In the genomic region with DNA sequence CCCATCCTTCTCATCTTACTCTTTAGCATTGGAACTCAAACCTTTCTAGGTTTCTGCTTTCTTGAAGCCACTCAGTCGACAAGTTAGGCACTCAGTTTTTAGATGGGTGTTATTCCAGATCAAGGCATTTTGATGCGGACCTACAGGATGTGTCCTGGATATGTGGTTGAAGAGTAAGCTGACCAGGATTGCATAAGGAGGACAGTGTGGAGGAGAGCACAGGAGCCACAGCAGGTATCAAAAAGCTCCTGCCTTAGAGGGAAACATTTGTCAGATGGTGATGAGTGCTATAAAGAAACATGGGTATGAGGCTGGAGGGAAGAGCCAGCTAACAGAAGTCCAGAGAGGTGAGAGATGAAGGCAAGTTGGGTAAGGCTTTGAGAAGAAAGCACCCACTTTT, we compare ENCODE assay signal across 17 cellular contexts. TPM values are rescaled to one million over a fixed set of nuclear protein-coding genes. Genes with fewer than 3 reads are reported as not detected.
A peak's percentile ranks its signal among the peaks of the same experiment; 100 is the strongest.
DNase-seq lines count a peak whose midpoint lies in the region; ATAC-seq, FAIRE-seq and TF ChIP-seq lines count a peak whose summit lies in the region.
"Had no signal": no experiment of that assay in that cellular context is flagged by ENCODE, and none has a peak within 500 bp of the region (broad histone marks: within the 10 kb centered on the region; RNA-seq: fewer than 3 reads in every experiment).

No MANE protein-coding gene starts in this region.

- in situ Hi-C loops in K562 (cut with MboI) = no loop called here

- TF ChIP-seq RAD21 in SK-N-SH (IDR thresholded peaks at IDR 0.05; ENCODE audit: low read length) = no peak
- no peak for TF ChIP-seq RAD21 in HCT116 (IDR thresholded peaks at IDR 0.05; ENCODE audit: low read depth)
- TF ChIP-seq RAD21 in K562 (CRISPR knock-in tag; conservative IDR thresholded peaks at IDR 0.05 in 1 of 2, IDR thresholded peaks at IDR 0.05 in 1 of 2) = no peak

- DNase-seq in SK-N-SH (no peak), HCT116 (ENCODE audit: low read depth, low spot score) (no peak), K562 (ENCODE audit: extremely low read depth in 1 of 4, low spot score in 3 of 4) (no peak), osteoblast (ENCODE audit: insufficient read length, low spot score, missing footprints) (peak; percentile 74), uterus (no peak), Calu3 (no peak)
- DNase-seq: CD4-positive, alpha-beta memory T cell; DMS79 treated with DMSO at 0.1 percent for 48 hours; GF-D8; GOT3; H7 had no signal

- TF ChIP-seq EP300 in SK-N-SH (IDR thresholded peaks at IDR 0.05; ENCODE audit: borderline replicate concordance in 1 of 2, low read depth in 1 of 2, low read length in 1 of 2) (no peak), K562 (IDR thresholded peaks at IDR 0.05; ENCODE audit: low read length) (no peak)

- RAD21 ChIA-PET in HCT116 (lab: Charles Lee; ENCODE audit: low non-redundant PET in 1 of 2, low total read pairs in 2 of 2, uncharacterized antibody in 2 of 2, unreplicated experiment in 2 of 2) = no interaction called here

- H3K9me2 ChIP-seq in SK-N-SH = no peaks in the 10 kb centered on the region
- H3K9me2 ChIP-seq in HCT116 (ENCODE audit: insufficient read depth) = no peaks in the 10 kb centered on the region

- no peak overlapping the region for H3K27ac ChIP-seq in SK-N-SH (ENCODE audit: low read depth in 2 of 2, low read length in 1 of 2)
- H3K27ac ChIP-seq in HCT116 (ENCODE audit: low read depth, low read length) = no peak overlapping the region
- no peak overlapping the region for H3K27ac ChIP-seq in K562 (ENCODE audit: extremely low read depth, low read depth, low read length)
- no peak overlapping the region for H3K27ac ChIP-seq in osteoblast (ENCODE audit: low read depth, low read length)
- H3K27ac ChIP-seq in uterus = no peak overlapping the region
- H3K27ac ChIP-seq: 22Rv1, BLaER1 had no signal

- WGBS in SK-N-SH (ENCODE audit: low lambda C conversion rate) = 97% methylated on average over 2 of the region's 2 CpGs
- 37% methylated on average over 2 of the region's 2 CpGs for WGBS in K562 (ENCODE audit: insufficient coverage, low coverage, missing lambda C conversion rate)

- no peaks in the 10 kb centered on the region for H3K27me3 ChIP-seq in SK-N-SH (ENCODE audit: insufficient read depth)
- H3K27me3 ChIP-seq in HCT116 (ENCODE audit: insufficient read depth, low read length) = no peaks in the 10 kb centered on the region
- no peaks in the 10 kb centered on the region for H3K27me3 ChIP-seq in K562 (ENCODE audit: control insufficient read depth in 2 of 2, insufficient read depth in 2 of 2, low read length in 2 of 2)
- no peaks in the 10 kb centered on the region for H3K27me3 ChIP-seq in osteoblast (ENCODE audit: insufficient read depth, low read length)
- no peaks in the 10 kb centered on the region for H3K27me3 ChIP-seq in uterus
- H3K27me3 ChIP-seq: BLaER1 had no signal

- H2AFZ ChIP-seq in SK-N-SH (ENCODE audit: low read depth) = no peak overlapping the region
- H2AFZ ChIP-seq in HCT116 (ENCODE audit: low read depth, low read length, poor library complexity, severe bottlenecking) = no peak overlapping the region
- H2AFZ ChIP-seq in K562 (ENCODE audit: low read depth, low read length) = no peak overlapping the region
- no peak overlapping the region for H2AFZ ChIP-seq in osteoblast (ENCODE audit: low read length)

- H3K9ac ChIP-seq in SK-N-SH = no peak overlapping the region
- H3K9ac ChIP-seq in HCT116 (ENCODE audit: low read length) = no peak overlapping the region
- no peak overlapping the region for H3K9ac ChIP-seq in K562 (ENCODE audit: insufficient read depth in 1 of 2, low read depth in 2 of 2, low read length in 2 of 2)
- H3K9ac ChIP-seq: BLaER1 had no signal

- FAIRE-seq in K562 (lab: Jason Lieb, UNC) = no peak

- H3K4me2 ChIP-seq in SK-N-SH = no peak overlapping the region
- no peak overlapping the region for H3K4me2 ChIP-seq in HCT116 (ENCODE audit: low read length)
- H3K4me2 ChIP-seq in K562 (ENCODE audit: insufficient read depth, low read length) = no peak overlapping the region
- no peak overlapping the region for H3K4me2 ChIP-seq in osteoblast (ENCODE audit: insufficient read depth, low read length)
- H3K4me2 ChIP-seq: BLaER1 had no signal

- no peak for TF ChIP-seq CTCF in SK-N-SH (IDR thresholded peaks at IDR 0.05)
- TF ChIP-seq CTCF in HCT116 (IDR thresholded peaks at IDR 0.05 in 2 of 3, conservative IDR thresholded peaks at IDR 0.05 in 1 of 3; ENCODE audit: borderline replicate concordance in 1 of 3, insufficient read depth in 1 of 3, low read depth in 2 of 3, low read length in 2 of 3) = no peak
- no peak for TF ChIP-seq CTCF in K562 (IDR thresholded peaks at IDR 0.05 in 2 of 3, conservative IDR thresholded peaks at IDR 0.05 in 1 of 3; ENCODE audit: insufficient read depth in 2 of 3, low read depth in 1 of 3, low read length in 3 of 3)
- TF ChIP-seq CTCF in osteoblast (IDR thresholded peaks at IDR 0.05; ENCODE audit: extremely low read depth, low read depth, low read length) = no peak
- TF ChIP-seq CTCF in uterus (IDR thresholded peaks at IDR 0.05) = no peak
- no peak for TF ChIP-seq CTCF in Calu3 (IDR thresholded peaks at IDR 0.05; ENCODE audit: unreplicated experiment)

- H3K79me2 ChIP-seq in SK-N-SH (ENCODE audit: insufficient read depth) = peaks cover 14% of the 10 kb centered on the region; the same call in 1 of the 2 replicates
- no peaks in the 10 kb centered on the region for H3K79me2 ChIP-seq in HCT116 (ENCODE audit: insufficient read depth, low read length)
- H3K79me2 ChIP-seq in K562 (ENCODE audit: control insufficient read depth, insufficient read depth, low read length) = no peaks in the 10 kb centered on the region
- no peaks in the 10 kb centered on the region for H3K79me2 ChIP-seq in osteoblast (ENCODE audit: insufficient read depth, low read length)

- no peak overlapping the region for H3K4me3 ChIP-seq in SK-N-SH (ENCODE audit: low read depth in 2 of 2, low read length in 1 of 2)
- H3K4me3 ChIP-seq in HCT116 (replicated peaks in 1 of 2; ENCODE audit: low read depth in 1 of 2, low read length in 2 of 2) = no peak overlapping the region
- H3K4me3 ChIP-seq in K562 = no peak overlapping the region
- no peak overlapping the region for H3K4me3 ChIP-seq in osteoblast (ENCODE audit: insufficient read depth, low read length)
- H3K4me3 ChIP-seq in uterus = no peak overlapping the region
- H3K4me3 ChIP-seq: BLaER1 had no signal

- TF ChIP-seq POLR2A in HCT116 (IDR thresholded peaks at IDR 0.05; ENCODE audit: borderline replicate concordance, extremely low read depth, insufficient read depth, insufficient read length) = no peak
- no peak for TF ChIP-seq POLR2A in K562 (conservative IDR thresholded peaks at IDR 0.05)
- TF ChIP-seq POLR2A in uterus (IDR thresholded peaks at IDR 0.05) = no peak

- intact Hi-C loops in HCT116 (cut with micrococcal nuclease) = no loop called here
- intact Hi-C loops in K562 (cut with micrococcal nuclease) = no loop called here
- intact Hi-C loops in uterus (cut with DNase I; ENCODE audit: low total_unique reads) = no loop called here
- intact Hi-C loops in Calu3 (cut with micrococcal nuclease; ENCODE audit: unreplicated experiment) = no loop called here

- H3K9me1 ChIP-seq in K562 (ENCODE audit: control insufficient read depth, insufficient read depth, low read length) = no peaks in the 10 kb centered on the region

- BruUV-seq in HCT116 (replicated peaks; lab: Mats Ljungman, UMichigan) (TSS peak; percentile 17), K562 (replicated peaks; lab: Mats Ljungman, UMichigan) (no TSS peak), Calu3 (replicated peaks; lab: Mats Ljungman, UMichigan) (no TSS peak)

- peaks cover 3% of the 10 kb centered on the region for H3F3A ChIP-seq in SK-N-SH (replicated peaks; ENCODE audit: insufficient read depth)

- H4K20me1 ChIP-seq in SK-N-SH (ENCODE audit: insufficient read depth) (peaks cover 22% of the 10 kb centered on the region; the same call in 1 of the 2 replicates), HCT116 (ENCODE audit: insufficient read depth) (no peaks in the 10 kb centered on the region), K562 (replicated peaks; ENCODE audit: control insufficient read depth, insufficient read depth, low read length) (no peaks in the 10 kb centered on the region), osteoblast (ENCODE audit: insufficient read depth, low read length) (no peaks in the 10 kb centered on the region)

- no peak overlapping the region for H3K4me3 Mint-ChIP-seq in Calu3 (ENCODE audit: low read depth, unreplicated experiment)
- H3K4me3 Mint-ChIP-seq: CD14-positive monocyte had no signal

- no peaks in the 10 kb centered on the region for H3K4me1 Mint-ChIP-seq in Calu3 (ENCODE audit: low read depth, unreplicated experiment)

- no peaks in the 10 kb centered on the region for H3K36me3 Mint-ChIP-seq in Calu3 (ENCODE audit: insufficient read depth, unreplicated experiment)

- H3K36me3 ChIP-seq in SK-N-SH (replicated peaks in 1 of 2; ENCODE audit: control insufficient read depth in 1 of 2, insufficient read depth in 2 of 2, low read length in 1 of 2) (peaks cover 9 to 12% of the 10 kb centered on the region in 2 experiments), HCT116 (ENCODE audit: control insufficient read depth in 1 of 2, insufficient read depth in 2 of 2, low read length in 2 of 2) (peaks cover 2 to 3% of the 10 kb centered on the region in 2 experiments; a peak in 3 of 4 replicates), K562 (ENCODE audit: control insufficient read depth, insufficient read depth, low read length) (peaks cover 12% of the 10 kb centered on the region; the same call in 1 of the 3 replicates), osteoblast (ENCODE audit: insufficient read depth, low read length) (peaks cover 7% of the 10 kb centered on the region), uterus (no peaks in the 10 kb centered on the region)

- H3K9me3 Mint-ChIP-seq in Calu3 (ENCODE audit: low read depth, unreplicated experiment) = no peaks in the 10 kb centered on the region

- H3K9me3 ChIP-seq in SK-N-SH = no peaks in the 10 kb centered on the region
- no peaks in the 10 kb centered on the region for H3K9me3 ChIP-seq in HCT116 (ENCODE audit: control insufficient read depth in 1 of 2, insufficient read depth in 1 of 2, low read depth in 1 of 2, low read length in 2 of 2)
- H3K9me3 ChIP-seq in K562 (replicated peaks; ENCODE audit: control insufficient read depth, insufficient read depth, low read depth, low read length) = no peaks in the 10 kb centered on the region
- H3K9me3 ChIP-seq in osteoblast (ENCODE audit: low read depth, low read length) = no peaks in the 10 kb centered on the region
- H3K9me3 ChIP-seq in uterus = no peaks in the 10 kb centered on the region
- H3K9me3 ChIP-seq: BLaER1 had no signal

- H3K27me3 Mint-ChIP-seq in Calu3 (ENCODE audit: unreplicated experiment) = no peaks in the 10 kb centered on the region
- H3K27me3 Mint-ChIP-seq: CD4-positive, alpha-beta memory T cell had no signal

- ATAC-seq in SK-N-SH treated with all-trans-retinoic acid at 6 μM for 48 hours (peak; percentile 15; the same call in 2 of the 3 replicates), HCT116 (no peak), K562 (0 out of 3 replicates have a peak, but pooled peaks have one; percentile 17), GM19023 (IDR thresholded peaks at IDR 0.05; ENCODE audit: unreplicated experiment) (no peak)

- POLR2A ChIA-PET in SK-N-SH (lab: Yijun Ruan, JAX) = no interaction called here
- POLR2A ChIA-PET in HCT116 (lab: Charles Lee) = no interaction called here
- POLR2A ChIA-PET in K562 (lab: Yijun Ruan, JAX) = interaction anchor here (0.8 to 1.5 kb wide), 3 partner anchors 19 to 129 kb away, joined by 3 to 5 read pairs (median 3); a partner anchor contains a TSS

- H3K4me1 ChIP-seq in SK-N-SH (ENCODE audit: control insufficient read depth in 1 of 2, insufficient read depth in 2 of 2, low read depth in 1 of 2, low read length in 1 of 2) = no peaks in the 10 kb centered on the region; a peak in 1 of 4 replicates
- no peaks in the 10 kb centered on the region for H3K4me1 ChIP-seq in HCT116 (ENCODE audit: control insufficient read depth in 1 of 2, insufficient read depth in 2 of 2, low read length in 2 of 2)
- peaks cover 11 to 16% of the 10 kb centered on the region in 2 experiments for H3K4me1 ChIP-seq in K562 (replicated peaks in 1 of 2; ENCODE audit: control insufficient read depth in 2 of 2, insufficient read depth in 2 of 2, low read length in 2 of 2)
- H3K4me1 ChIP-seq in osteoblast (ENCODE audit: insufficient read depth, low read length) = peaks cover 3% of the 10 kb centered on the region
- H3K4me1 ChIP-seq in uterus = no peaks in the 10 kb centered on the region

- H3K27ac Mint-ChIP-seq in Calu3 (ENCODE audit: unreplicated experiment) = no peak overlapping the region

- CTCF ChIA-PET in SK-N-SH (lab: Yijun Ruan, JAX) = interaction anchor here (0.7 to 39.4 kb wide), 4 partner anchors 19 to 257 kb away, joined by 3 to 894 read pairs (median 3); no protein-coding TSS in a partner anchor
- CTCF ChIA-PET in HCT116 (lab: Charles Lee) = no interaction called here
- CTCF ChIA-PET in K562 (lab: Yijun Ruan, JAX; ENCODE audit: low intra/inter-chr PET ratio) = no interaction called here
- CTCF ChIA-PET in Calu3 (lab: Charles Lee) = interaction anchor here (2.5 kb wide), 1 partner anchor 99 kb away, joined by 5 read pairs; no protein-coding TSS in a partner anchor

RNA-seq across cellular contexts. Expression of a gene that starts 33.9 kb away (rescaled TPM):
- 0.07 and 0.24 TPM in 2 replicates for polyA plus RNA-seq in SK-N-SH (2012; rRNA removed)
- polyA plus RNA-seq in SK-N-SH (2012; cell fraction: cytosol; rRNA removed) = 0.10 and 0.26 TPM in 2 replicates
- polyA plus RNA-seq in SK-N-SH (2012; cell fraction: nucleus; rRNA removed) = 0.27 and 0.43 TPM in 2 replicates
- not detected for total RNA-seq in HCT116 (2021; ENCODE audit: unreplicated experiment)
- polyA plus RNA-seq in HCT116 (2012) = 0.06 and 0.08 TPM in 2 replicates
- 0.07 TPM in 1 of 2 replicates, not detected in the other for total RNA-seq in K562 (2011; cell fraction: chromatin; rRNA removed; ENCODE audit: low replicate concordance)
- total RNA-seq in K562 (2011; cell fraction: nucleolus; rRNA removed) = 0.13 and 0.17 TPM in 2 replicates
- total RNA-seq in K562 (2011; cell fraction: nucleoplasm; rRNA removed) = 0.07 TPM in 1 of 2 replicates, not detected in the other
- total RNA-seq in K562 (2014; rRNA removed) = not detected in 2 replicates
- under 0.01 TPM in 1 of 2 replicates, not detected in the other for total RNA-seq in K562 (2014; rRNA removed; fragmentation: Illumina TruSeq; extraction: Trizol)
- not detected in 2 replicates for total RNA-seq in K562 (2015; rRNA removed; fragmentation: Illumina TruSeq; extraction: Trizol)
- 0.02 TPM in 1 of 2 replicates, not detected in the other for total RNA-seq in K562 (2021)
- not detected in 2 replicates for polyA plus RNA-seq in K562 (2011; rRNA removed)
- polyA plus RNA-seq in K562 (2011; cell fraction: cytosol; rRNA removed) = under 0.01 TPM in 1 of 2 replicates, not detected in the other
- 0.01 TPM in 2 replicates for polyA plus RNA-seq in K562 (2011; cell fraction: nucleus; rRNA removed)
- 0.04 and 0.07 TPM in 2 replicates for polyA plus RNA-seq in K562 (2012)
- polyA plus RNA-seq in K562 (2014; fragmentation: Illumina TruSeq; extraction: Trizol) = not detected in 2 replicates
- under 1 TPM; under 0.01 to 0.03 TPM for polyA plus RNA-seq in K562 (2014; fragmentation: Nextera tagmentation; extraction: Ambion mirVana)
- polyA plus RNA-seq in K562 (2014; rRNA removed) = not detected in 2 replicates
- 0.04 TPM in 1 of 2 replicates, not detected in the other for polyA minus RNA-seq in K562 (2011; rRNA and poly(A)+ RNA removed)
- polyA minus RNA-seq in K562 (2011; cell fraction: cytosol; rRNA and poly(A)+ RNA removed) = not detected in 2 replicates
- not detected in 2 replicates for polyA minus RNA-seq in K562 (2011; cell fraction: nucleus; rRNA and poly(A)+ RNA removed)
- not detected in 2 replicates for total RNA-seq in osteoblast
- under 1 TPM in 1 of 4 donors, not detected in 3; 0.07 TPM for total RNA-seq in uterus
- total RNA-seq in Calu3 (2022) = 0.07 TPM in 1 of 2 replicates, not detected in the other
- total RNA-seq: CD4-positive, alpha-beta memory T cell had no signal
- polyA plus RNA-seq: AG04450, CD14-positive monocyte had no signal

RNA-seq across cellular contexts. Expression of a gene that starts 41.3 kb away (rescaled TPM):
- polyA plus RNA-seq in SK-N-SH (2012; rRNA removed) (45.2 and 54.8 TPM in 2 replicates), K562 (2011; rRNA removed) (82.5 and 89.9 TPM in 2 replicates), K562 (2014; fragmentation: Illumina TruSeq; extraction: Trizol) (91.5 and 97.8 TPM in 2 replicates), K562 (2014; fragmentation: Nextera tagmentation; extraction: Ambion mirVana) (10 to 100 TPM; 41.0 to 47.2 TPM), K562 (2014; rRNA removed) (53.4 and 58.7 TPM in 2 replicates)
- 50.3 and 54.5 TPM in 2 replicates for polyA plus RNA-seq in SK-N-SH (2012; cell fraction: cytosol; rRNA removed)
- polyA plus RNA-seq in SK-N-SH (2012; cell fraction: nucleus; rRNA removed) = 32.2 and 56.4 TPM in 2 replicates
- total RNA-seq in HCT116 (2021; ENCODE audit: unreplicated experiment) (90.6 TPM), K562 (2014; rRNA removed) (48.2 and 76.6 TPM in 2 replicates), K562 (2014; rRNA removed; fragmentation: Illumina TruSeq; extraction: Trizol) (88.3 and 101 TPM in 2 replicates), K562 (2015; rRNA removed; fragmentation: Illumina TruSeq; extraction: Trizol) (78.5 and 83.3 TPM in 2 replicates), K562 (2021) (111 and 114 TPM in 2 replicates), osteoblast (56.9 and 63.0 TPM in 2 replicates), uterus (10 to 100 TPM; 24.4 to 83.7 (median 58.6) TPM), Calu3 (2022) (106 and 117 TPM in 2 replicates)
- polyA plus RNA-seq in HCT116 (2012) = 50.7 and 60.2 TPM in 2 replicates
- total RNA-seq in K562 (2011; cell fraction: chromatin; rRNA removed; ENCODE audit: low replicate concordance) = 126 and 137 TPM in 2 replicates
- 82.2 and 85.3 TPM in 2 replicates for total RNA-seq in K562 (2011; cell fraction: nucleolus; rRNA removed)
- 85.5 and 90.5 TPM in 2 replicates for total RNA-seq in K562 (2011; cell fraction: nucleoplasm; rRNA removed)
- polyA plus RNA-seq in K562 (2011; cell fraction: cytosol; rRNA removed) = 71.0 and 71.9 TPM in 2 replicates
- 72.6 and 79.1 TPM in 2 replicates for polyA plus RNA-seq in K562 (2011; cell fraction: nucleus; rRNA removed)
- 72.9 and 78.1 TPM in 2 replicates for polyA plus RNA-seq in K562 (2012)
- 116 and 160 TPM in 2 replicates for polyA minus RNA-seq in K562 (2011; rRNA and poly(A)+ RNA removed)
- 67.3 and 97.6 TPM in 2 replicates for polyA minus RNA-seq in K562 (2011; cell fraction: cytosol; rRNA and poly(A)+ RNA removed)
- polyA minus RNA-seq in K562 (2011; cell fraction: nucleus; rRNA and poly(A)+ RNA removed) = 25.8 and 45.0 TPM in 2 replicates

Comparison
In these comparisons a context has a peak if more than half of its experiments do, and no peak if none do; other contexts are left out.
1. ATAC-seq: peak in SK-N-SH treated with all-trans-retinoic acid at 6 μM for 48 hours (single experiment) and K562 (single experiment); none in HCT116 (single experiment) and GM19023 (single experiment).
2. CTCF ChIA-PET loops: an anchor here in SK-N-SH (0.7 to 39.4 kb wide) and Calu3 (2.5 kb wide); none called in HCT116 and K562.